In the genomic region with DNA sequence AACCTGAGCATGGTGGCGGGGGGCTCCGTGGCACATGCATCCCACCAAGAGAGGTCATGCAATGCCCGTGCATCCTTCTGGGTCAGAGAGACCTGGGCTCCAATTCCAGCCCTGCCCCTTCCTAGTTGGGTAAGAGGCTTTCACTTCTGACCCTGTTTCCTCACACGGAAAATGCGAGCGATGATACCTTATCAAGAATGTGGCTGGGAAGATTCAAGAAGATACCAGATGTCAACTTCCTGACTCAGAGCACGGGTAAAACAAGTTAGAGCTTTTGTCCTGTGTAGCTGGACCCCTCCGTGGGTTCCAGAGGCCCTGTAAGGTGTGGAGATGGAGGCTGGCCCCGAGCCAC, we compare ENCODE assay signal across 1 cellular context.
TF ChIP-seq lines count a peak whose summit lies in the region.

No MANE protein-coding gene starts in this region.

TF ChIP-seq in HepG2, 621 proteins besides CTCF, POLR2A, EP300 and RAD21:
- no peak for TF ChIP-seq ISX (CRISPR knock-in tag; conservative IDR thresholded peaks at IDR 0.05)
- no peak for TF ChIP-seq DMTF1 (CRISPR knock-in tag; IDR thresholded peaks at IDR 0.05)
- TF ChIP-seq TMF1 (CRISPR knock-in tag; IDR thresholded peaks at IDR 0.05; ENCODE audit: low read depth): no peak
- TF ChIP-seq ARID5B (CRISPR knock-in tag; IDR thresholded peaks at IDR 0.05): no peak
- no peak for TF ChIP-seq RNF2 (conservative IDR thresholded peaks at IDR 0.05; ENCODE audit: low read depth)
- TF ChIP-seq, protein P1, sequence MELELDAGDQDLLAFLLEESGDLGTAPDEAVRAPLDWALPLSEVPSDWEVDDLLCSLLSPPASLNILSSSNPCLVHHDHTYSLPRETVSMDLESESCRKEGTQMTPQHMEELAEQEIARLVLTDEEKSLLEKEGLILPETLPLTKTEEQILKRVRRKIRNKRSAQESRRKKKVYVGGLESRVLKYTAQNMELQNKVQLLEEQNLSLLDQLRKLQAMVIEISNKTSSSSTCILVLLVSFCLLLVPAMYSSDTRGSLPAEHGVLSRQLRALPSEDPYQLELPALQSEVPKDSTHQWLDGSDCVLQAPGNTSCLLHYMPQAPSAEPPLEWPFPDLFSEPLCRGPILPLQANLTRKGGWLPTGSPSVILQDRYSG (CRISPR knock-in tag; IDR thresholded peaks at IDR 0.05): no peak
- no peak for TF ChIP-seq ZNF660 (CRISPR knock-in tag; IDR thresholded peaks at IDR 0.05; ENCODE audit: borderline replicate concordance, low read depth)
- no peak for TF ChIP-seq FOXC1 (CRISPR knock-in tag; IDR thresholded peaks at IDR 0.05; ENCODE audit: borderline replicate concordance)
- TF ChIP-seq, protein P2, sequence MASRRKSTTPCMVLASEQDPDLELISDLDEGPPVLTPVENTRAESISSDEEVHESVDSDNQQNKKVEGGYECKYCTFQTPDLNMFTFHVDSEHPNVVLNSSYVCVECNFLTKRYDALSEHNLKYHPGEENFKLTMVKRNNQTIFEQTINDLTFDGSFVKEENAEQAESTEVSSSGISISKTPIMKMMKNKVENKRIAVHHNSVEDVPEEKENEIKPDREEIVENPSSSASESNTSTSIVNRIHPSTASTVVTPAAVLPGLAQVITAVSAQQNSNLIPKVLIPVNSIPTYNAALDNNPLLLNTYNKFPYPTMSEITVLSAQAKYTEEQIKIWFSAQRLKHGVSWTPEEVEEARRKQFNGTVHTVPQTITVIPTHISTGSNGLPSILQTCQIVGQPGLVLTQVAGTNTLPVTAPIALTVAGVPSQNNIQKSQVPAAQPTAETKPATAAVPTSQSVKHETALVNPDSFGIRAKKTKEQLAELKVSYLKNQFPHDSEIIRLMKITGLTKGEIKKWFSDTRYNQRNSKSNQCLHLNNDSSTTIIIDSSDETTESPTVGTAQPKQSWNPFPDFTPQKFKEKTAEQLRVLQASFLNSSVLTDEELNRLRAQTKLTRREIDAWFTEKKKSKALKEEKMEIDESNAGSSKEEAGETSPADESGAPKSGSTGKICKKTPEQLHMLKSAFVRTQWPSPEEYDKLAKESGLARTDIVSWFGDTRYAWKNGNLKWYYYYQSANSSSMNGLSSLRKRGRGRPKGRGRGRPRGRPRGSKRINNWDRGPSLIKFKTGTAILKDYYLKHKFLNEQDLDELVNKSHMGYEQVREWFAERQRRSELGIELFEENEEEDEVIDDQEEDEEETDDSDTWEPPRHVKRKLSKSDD (CRISPR knock-in tag; IDR thresholded peaks at IDR 0.05; ENCODE audit: low read depth): no peak
- TF ChIP-seq FOXK2 (IDR thresholded peaks at IDR 0.05): no peak
- no peak for TF ChIP-seq KLF16 (CRISPR knock-in tag; IDR thresholded peaks at IDR 0.05)
- TF ChIP-seq ETV5 (CRISPR knock-in tag; IDR thresholded peaks at IDR 0.05; ENCODE audit: borderline replicate concordance): no peak
- no peak for TF ChIP-seq ZNF432 (CRISPR knock-in tag; IDR thresholded peaks at IDR 0.05; ENCODE audit: borderline replicate concordance)
- no peak for TF ChIP-seq ZNF382 (CRISPR knock-in tag; IDR thresholded peaks at IDR 0.05; ENCODE audit: borderline replicate concordance)
- TF ChIP-seq ZFY (CRISPR knock-in tag; IDR thresholded peaks at IDR 0.05): no peak
- TF ChIP-seq ZNF75D (CRISPR knock-in tag; IDR thresholded peaks at IDR 0.05; ENCODE audit: borderline replicate concordance): no peak
TF ChIP-seq in HepG2: peak in this region for 0.
